Comparison of ENCODE assay signal across 20 cellular contexts in genomic region chr1:197252981-197253380, GRCh38. TPM values are rescaled to one million over a fixed set of nuclear protein-coding genes. Genes with fewer than 3 reads are reported as not detected.
A peak's percentile ranks its signal among the peaks of the same experiment; 100 is the strongest.
DNase-seq lines count a peak whose midpoint lies in the region; ATAC-seq, FAIRE-seq and TF ChIP-seq lines count a peak whose summit lies in the region.
"Had no signal": no experiment of that assay in that cellular context is flagged by ENCODE, and none has a peak within 500 bp of the region (broad histone marks: within the 10 kb centered on the region; RNA-seq: fewer than 3 reads in every experiment).

No MANE protein-coding gene starts in this region.

- FAIRE-seq in A549 (lab: Jason Lieb, UNC): no peak
- no peak for FAIRE-seq in K562 (lab: Jason Lieb, UNC)
- FAIRE-seq: GM12878, GM18507 had no signal

- H3K27ac Mint-ChIP-seq in neural progenitor cell: no peak overlapping the region
- no peak overlapping the region for H3K27ac Mint-ChIP-seq in progenitor cell of endocrine pancreas
- H3K27ac Mint-ChIP-seq: B cell; CD4-positive, alpha-beta T cell had no signal

- no peak overlapping the region for H3K18ac ChIP-seq in IMR-90 (ENCODE audit: low read depth, low read length)

- no peak overlapping the region for H4K5ac ChIP-seq in IMR-90 (ENCODE audit: low read depth, low read length)

- no peak overlapping the region for H4K8ac ChIP-seq in IMR-90 (ENCODE audit: low read depth in 2 of 2, low read length in 2 of 2)

- H4K91ac ChIP-seq in IMR-90 (ENCODE audit: insufficient read depth, low read depth, low read length): no peak overlapping the region

- H3K9me3 ChIP-seq in A549 (no peaks in the 10 kb centered on the region), IMR-90 (ENCODE audit: control insufficient read depth, insufficient read depth, low read length) (no peaks in the 10 kb centered on the region), K562 (replicated peaks; ENCODE audit: control insufficient read depth, insufficient read depth, low read depth, low read length) (no peaks in the 10 kb centered on the region), neural progenitor cell (ENCODE audit: low read depth) (no peaks in the 10 kb centered on the region)

- no peak overlapping the region for H2AK5ac ChIP-seq in IMR-90 (ENCODE audit: low read depth, low read length)

- no peaks in the 10 kb centered on the region for H3K36me3 ChIP-seq in IMR-90 (ENCODE audit: control insufficient read depth, insufficient read depth, low read length)
- H3K36me3 ChIP-seq in K562 (ENCODE audit: control insufficient read depth, insufficient read depth, low read length): no peaks in the 10 kb centered on the region
- no peaks in the 10 kb centered on the region for H3K36me3 ChIP-seq in neural progenitor cell

- no peak overlapping the region for H3K4me3 Mint-ChIP-seq in neural progenitor cell
- H3K4me3 Mint-ChIP-seq in progenitor cell of endocrine pancreas (ENCODE audit: low read depth): no peak overlapping the region
- H3K4me3 Mint-ChIP-seq: B cell; CD4-positive, alpha-beta T cell; H9 had no signal

- no peaks in the 10 kb centered on the region for H4K20me1 ChIP-seq in IMR-90 (ENCODE audit: insufficient read depth, low read length)
- H4K20me1 ChIP-seq in K562 (replicated peaks; ENCODE audit: control insufficient read depth, insufficient read depth, low read length): no peaks in the 10 kb centered on the region
- H4K20me1 ChIP-seq in neural progenitor cell (ENCODE audit: low read depth): no peaks in the 10 kb centered on the region

- in situ Hi-C loops in IMR-90 (cut with MboI; ENCODE audit: low sequenced_read_pairs) (no loop called here), K562 (cut with MboI) (no loop called here)

- intact Hi-C loops in IMR-90 (cut with micrococcal nuclease): no loop called here
- intact Hi-C loops in K562 (cut with micrococcal nuclease): no loop called here

- TF ChIP-seq RAD21 in A549 (conservative IDR thresholded peaks at IDR 0.05 in 1 of 2, IDR thresholded peaks at IDR 0.05 in 1 of 2): no peak
- TF ChIP-seq RAD21 in IMR-90 (IDR thresholded peaks at IDR 0.05; ENCODE audit: low read length): no peak
- TF ChIP-seq RAD21 in K562 (CRISPR knock-in tag; conservative IDR thresholded peaks at IDR 0.05 in 1 of 2, IDR thresholded peaks at IDR 0.05 in 1 of 2): no peak

- DNase-seq in A549 (ENCODE audit: low read depth in 1 of 2, low spot score in 1 of 2): no peak
- no peak for DNase-seq in IMR-90
- DNase-seq in K562 (ENCODE audit: extremely low read depth in 1 of 4, low spot score in 3 of 4): no peak
- no peak for DNase-seq in neural progenitor cell (ENCODE audit: low spot score)
- no peak for DNase-seq in activated T-cell treated with anti-CD3 and anti-CD28 coated beads, Interleukin-2, amount 50 U/mL, for 1 hour
- no peak for DNase-seq in NCI-H774 (lab: John Stamatoyannopoulos, UW)
- no peak for DNase-seq in progenitor cell of endocrine pancreas (ENCODE audit: low spot score, unreplicated experiment)
- DNase-seq: C1 segment of cervical spinal cord; Calu3; CD4-positive, alpha-beta T cell; DMS 273 treated with DMSO at 0.1 percent for 48 hours; GM23248; H9 had no signal

- H3K23ac ChIP-seq in IMR-90 (ENCODE audit: low read depth, low read length): no peak overlapping the region

- H3K79me2 ChIP-seq in K562 (ENCODE audit: control insufficient read depth, insufficient read depth, low read length) (no peaks in the 10 kb centered on the region), neural progenitor cell (ENCODE audit: low read depth) (no peaks in the 10 kb centered on the region)

- H2BK20ac ChIP-seq in IMR-90 (ENCODE audit: low read depth, low read length): no peak overlapping the region

- H3K36me3 Mint-ChIP-seq in neural progenitor cell (no peaks in the 10 kb centered on the region), progenitor cell of endocrine pancreas (ENCODE audit: insufficient read depth) (no peaks in the 10 kb centered on the region)

- BruUV-seq in IMR-90 (replicated peaks; lab: Mats Ljungman, UMichigan) (no TSS peak), K562 (replicated peaks; lab: Mats Ljungman, UMichigan) (no TSS peak)

- no peaks in the 10 kb centered on the region for H3F3A ChIP-seq in neural progenitor cell (ENCODE audit: low read depth)

- no peaks in the 10 kb centered on the region for H3K27me3 ChIP-seq in IMR-90 (ENCODE audit: control insufficient read depth, insufficient read depth, low read length)
- H3K27me3 ChIP-seq in K562 (ENCODE audit: control insufficient read depth in 2 of 2, insufficient read depth in 2 of 2, low read length in 2 of 2): no peaks in the 10 kb centered on the region
- no peaks in the 10 kb centered on the region for H3K27me3 ChIP-seq in neural progenitor cell

- no peak for ATAC-seq in A549
- no peak for ATAC-seq in IMR-90 (ENCODE audit: low read depth)
- no peak for ATAC-seq in K562
- ATAC-seq: GM12878 had no signal

- no peak overlapping the region for H2BK15ac ChIP-seq in IMR-90 (ENCODE audit: low read depth, low read length)

- H3K4me2 ChIP-seq in A549 (no peak overlapping the region), IMR-90 (ENCODE audit: low read depth, low read length) (no peak overlapping the region), K562 (ENCODE audit: insufficient read depth, low read length) (no peak overlapping the region), neural progenitor cell (no peak overlapping the region)

- no peak overlapping the region for H3K9ac ChIP-seq in IMR-90 (ENCODE audit: low read depth, low read length)
- no peak overlapping the region for H3K9ac ChIP-seq in K562 (ENCODE audit: insufficient read depth in 1 of 2, low read depth in 2 of 2, low read length in 2 of 2)
- H3K9ac ChIP-seq in neural progenitor cell: no peak overlapping the region
- H3K9ac ChIP-seq: GM23248 had no signal

- POLR2A ChIA-PET in A549 (lab: Yijun Ruan, JAX) (no interaction called here), IMR-90 (lab: Charles Lee; ENCODE audit: unreplicated experiment) (no interaction called here), K562 (lab: Yijun Ruan, JAX) (no interaction called here)

- CTCF ChIA-PET in A549 (lab: Yijun Ruan, JAX) (interaction anchor here (0.9 kb wide), 1 partner anchor 83 kb away, joined by 3 read pairs; no protein-coding TSS in a partner anchor), IMR-90 (lab: Yijun Ruan, JAX) (no interaction called here), K562 (lab: Yijun Ruan, JAX; ENCODE audit: low intra/inter-chr PET ratio) (interaction anchor here (0.6 kb wide), 1 partner anchor 186 kb away, joined by 4 read pairs; no protein-coding TSS in a partner anchor)

- H3K27me3 Mint-ChIP-seq in neural progenitor cell (ENCODE audit: insufficient read depth, low read depth) (no peaks in the 10 kb centered on the region), progenitor cell of endocrine pancreas (no peaks in the 10 kb centered on the region)
- H3K27me3 Mint-ChIP-seq: B cell; CD4-positive, alpha-beta T cell had no signal

- WGBS in A549 (ENCODE audit: missing lambda C conversion rate): 33% methylated on average over 4 of the region's 4 CpGs
- WGBS in IMR-90 (ENCODE audit: extremely low coverage in 2 of 2, insufficient read length in 1 of 2), 2 experiments: 50% methylated on average over 1 of the region's 4 CpGs; no CpG with 5 or more reads in 1 of the 2 experiments
- WGBS in K562 (ENCODE audit: insufficient coverage, low coverage, missing lambda C conversion rate): 2% methylated on average over 4 of the region's 4 CpGs

- TF ChIP-seq POLR2A in A549 (IDR thresholded peaks at IDR 0.05; ENCODE audit: low read length) (no peak), IMR-90 (IDR thresholded peaks at IDR 0.05; ENCODE audit: low read depth, low read length) (no peak), K562 (conservative IDR thresholded peaks at IDR 0.05) (no peak)

- no peaks in the 10 kb centered on the region for H3K79me1 ChIP-seq in IMR-90 (ENCODE audit: low read depth in 1 of 2, low read length in 2 of 2)

- TF ChIP-seq CTCF in A549 (IDR thresholded peaks at IDR 0.05) (no peak), IMR-90 (conservative IDR thresholded peaks at IDR 0.05; ENCODE audit: low read depth, low read length) (no peak), K562 (IDR thresholded peaks at IDR 0.05 in 2 of 3, conservative IDR thresholded peaks at IDR 0.05 in 1 of 3; ENCODE audit: insufficient read depth in 2 of 3, low read depth in 1 of 3, low read length in 3 of 3) (no peak), neural progenitor cell (IDR thresholded peaks at IDR 0.05) (no peak), progenitor cell of endocrine pancreas (IDR thresholded peaks at IDR 0.05; ENCODE audit: unreplicated experiment) (no peak)

- H3K4ac ChIP-seq in IMR-90 (ENCODE audit: low read depth, low read length): no peak overlapping the region

- dilution Hi-C loops in IMR-90 (cut with HindIII; ENCODE audit: low sequenced_read_pairs, unreplicated experiment): no loop called here

- H3K4me1 Mint-ChIP-seq in neural progenitor cell: no peaks in the 10 kb centered on the region
- peaks cover 3% of the 10 kb centered on the region for H3K4me1 Mint-ChIP-seq in progenitor cell of endocrine pancreas (ENCODE audit: low read depth)
- H3K4me1 Mint-ChIP-seq: B cell had no signal

- H3K27ac ChIP-seq in A549 (no peak overlapping the region), IMR-90 (ENCODE audit: insufficient read depth, low read length) (no peak overlapping the region), K562 (ENCODE audit: extremely low read depth, low read depth, low read length) (no peak overlapping the region), neural progenitor cell (no peak overlapping the region)
- H3K27ac ChIP-seq: GM23248 had no signal

- no peak overlapping the region for H2BK120ac ChIP-seq in IMR-90 (ENCODE audit: low read depth, low read length)

- no peak overlapping the region for H2AK9ac ChIP-seq in IMR-90 (replicated peaks; ENCODE audit: low read depth, low read length, poor library complexity)

- H3K4me1 ChIP-seq in A549 (no peaks in the 10 kb centered on the region), IMR-90 (ENCODE audit: control insufficient read depth, insufficient read depth, low read length) (no peaks in the 10 kb centered on the region), K562 (replicated peaks in 1 of 2; ENCODE audit: control insufficient read depth in 2 of 2, insufficient read depth in 2 of 2, low read length in 2 of 2) (no peaks in the 10 kb centered on the region), neural progenitor cell (no peaks in the 10 kb centered on the region)

- H3K9me1 ChIP-seq in IMR-90 (ENCODE audit: insufficient read depth, low read length) (no peaks in the 10 kb centered on the region), K562 (ENCODE audit: control insufficient read depth, insufficient read depth, low read length) (no peaks in the 10 kb centered on the region)

- no peaks in the 10 kb centered on the region for H3K9me3 Mint-ChIP-seq in neural progenitor cell
- no peaks in the 10 kb centered on the region for H3K9me3 Mint-ChIP-seq in progenitor cell of endocrine pancreas (ENCODE audit: low read depth)
- H3K9me3 Mint-ChIP-seq: CD4-positive, alpha-beta T cell; H9 had no signal

- H3K4me3 ChIP-seq in A549: no peak overlapping the region
- no peak overlapping the region for H3K4me3 ChIP-seq in IMR-90 (ENCODE audit: insufficient read depth, low read depth, low read length)
- H3K4me3 ChIP-seq in K562: no peak overlapping the region
- no peak overlapping the region for H3K4me3 ChIP-seq in neural progenitor cell
- H3K4me3 ChIP-seq: GM12878, GM23248 had no signal

- H2AFZ ChIP-seq in IMR-90 (replicated peaks; ENCODE audit: low read length, poor library complexity): no peak overlapping the region
- no peak overlapping the region for H2AFZ ChIP-seq in K562 (ENCODE audit: low read depth, low read length)
- H2AFZ ChIP-seq in neural progenitor cell (replicated peaks): peak overlapping the region; percentile 36
- H2AFZ ChIP-seq: GM23248 had no signal

- no peak for TF ChIP-seq EP300 in A549 (IDR thresholded peaks at IDR 0.05)
- TF ChIP-seq EP300 in K562 (IDR thresholded peaks at IDR 0.05; ENCODE audit: low read length): no peak

- no peak overlapping the region for H2BK5ac ChIP-seq in IMR-90 (ENCODE audit: low read depth, low read length, poor library complexity, severe bottlenecking)

- H3K14ac ChIP-seq in IMR-90 (replicated peaks; ENCODE audit: low read depth, low read length): no peak overlapping the region

- H3K56ac ChIP-seq in IMR-90 (ENCODE audit: extremely low read depth, insufficient read depth, low read length): no peak overlapping the region

RNA-seq across cellular contexts. Expression of gene CRB1, which starts 15.1 kb away (rescaled TPM):
- polyA plus RNA-seq in A549 (2011; rRNA removed) (not detected in 2 replicates), A549 (2017; fragmentation: RNase III; extraction: RNeasy Plus Mini Kit Qiagen cat#74134 plus additional on column Dnase treatment) (not detected in 3 replicates), IMR-90 (2012; rRNA removed) (not detected in 2 replicates), K562 (2011; rRNA removed) (0.10 and 0.14 TPM in 2 replicates), K562 (2014; fragmentation: Illumina TruSeq; extraction: Trizol) (not detected in 2 replicates), K562 (2014; fragmentation: Nextera tagmentation; extraction: Ambion mirVana) (under 1 TPM in 1 of 2 experiments, not detected in 1; 0.04 TPM), K562 (2014; rRNA removed) (not detected in 2 replicates)
- polyA plus RNA-seq in A549 (2012; cell fraction: cytosol; rRNA removed): not detected in 2 replicates
- not detected in 2 replicates for polyA plus RNA-seq in A549 (2012; cell fraction: nucleus; rRNA removed)
- not detected in 2 replicates for polyA minus RNA-seq in A549 (2011; rRNA and poly(A)+ RNA removed)
- total RNA-seq in IMR-90 (2012; rRNA removed) (under 0.01 TPM in 1 of 2 replicates, not detected in the other), K562 (2014; rRNA removed) (not detected in 2 replicates), K562 (2014; rRNA removed; fragmentation: Illumina TruSeq; extraction: Trizol) (not detected in 2 replicates), K562 (2015; rRNA removed; fragmentation: Illumina TruSeq; extraction: Trizol) (not detected in 2 replicates), K562 (2021) (0.07 TPM in 1 of 2 replicates, not detected in the other), neural progenitor cell (ENCODE audit: low replicate concordance) (2.3 and 2.6 TPM in 2 replicates), progenitor cell of endocrine pancreas (not detected in 2 replicates)
- not detected in 2 replicates for polyA plus RNA-seq in IMR-90 (2012; cell fraction: cytosol; rRNA removed)
- polyA plus RNA-seq in IMR-90 (2012; cell fraction: nucleus; rRNA removed; ENCODE audit: low replicate concordance): 0.02 and 0.05 TPM in 2 replicates
- not detected in 2 replicates for total RNA-seq in K562 (2011; cell fraction: chromatin; rRNA removed; ENCODE audit: low replicate concordance)
- not detected in 2 replicates for total RNA-seq in K562 (2011; cell fraction: nucleolus; rRNA removed)
- total RNA-seq in K562 (2011; cell fraction: nucleoplasm; rRNA removed): not detected in 2 replicates
- 0.01 TPM in 1 of 2 replicates, not detected in the other for polyA plus RNA-seq in K562 (2011; cell fraction: cytosol; rRNA removed)
- polyA plus RNA-seq in K562 (2011; cell fraction: nucleus; rRNA removed): 0.04 and 0.11 TPM in 2 replicates
- 0.03 and 0.14 TPM in 2 replicates for polyA plus RNA-seq in K562 (2012)
- 0.11 and 0.39 TPM in 2 replicates for polyA minus RNA-seq in K562 (2011; rRNA and poly(A)+ RNA removed)
- polyA minus RNA-seq in K562 (2011; cell fraction: cytosol; rRNA and poly(A)+ RNA removed): not detected in 2 replicates
- 0.13 and 0.33 TPM in 2 replicates for polyA minus RNA-seq in K562 (2011; cell fraction: nucleus; rRNA and poly(A)+ RNA removed)
- total RNA-seq: A172, B cell, Calu3, Daoy, G401, H9, HT-29 had no signal
- polyA plus RNA-seq: GM23248 had no signal

RNA-seq across cellular contexts. Expression of gene ZBTB41, which starts 51.9 kb away (rescaled TPM):
- polyA plus RNA-seq in A549 (2011; rRNA removed): 10.1 and 12.0 TPM in 2 replicates
- polyA plus RNA-seq in A549 (2012; cell fraction: cytosol; rRNA removed): 0.66 and 0.69 TPM in 2 replicates
- 0.66 and 0.91 TPM in 2 replicates for polyA plus RNA-seq in A549 (2012; cell fraction: nucleus; rRNA removed)
- 3.8 to 4.4 TPM (median 4.1 TPM) in 3 replicates for polyA plus RNA-seq in A549 (2017; fragmentation: RNase III; extraction: RNeasy Plus Mini Kit Qiagen cat#74134 plus additional on column Dnase treatment)
- 14.6 and 14.8 TPM in 2 replicates for polyA minus RNA-seq in A549 (2011; rRNA and poly(A)+ RNA removed)
- total RNA-seq in IMR-90 (2012; rRNA removed): 8.6 and 15.3 TPM in 2 replicates
- polyA plus RNA-seq in IMR-90 (2012; rRNA removed): 1.3 and 1.9 TPM in 2 replicates
- polyA plus RNA-seq in IMR-90 (2012; cell fraction: cytosol; rRNA removed): 0.15 and 0.23 TPM in 2 replicates
- polyA plus RNA-seq in IMR-90 (2012; cell fraction: nucleus; rRNA removed; ENCODE audit: low replicate concordance): 0.29 and 3.3 TPM in 2 replicates
- total RNA-seq in K562 (2011; cell fraction: chromatin; rRNA removed; ENCODE audit: low replicate concordance): 5.0 and 25.3 TPM in 2 replicates
- total RNA-seq in K562 (2011; cell fraction: nucleolus; rRNA removed): 2.3 and 4.3 TPM in 2 replicates
- 5.4 and 8.3 TPM in 2 replicates for total RNA-seq in K562 (2011; cell fraction: nucleoplasm; rRNA removed)
- total RNA-seq in K562 (2014; rRNA removed): 2.7 and 3.5 TPM in 2 replicates
- 8.8 and 11.0 TPM in 2 replicates for total RNA-seq in K562 (2014; rRNA removed; fragmentation: Illumina TruSeq; extraction: Trizol)
- 8.9 and 10.1 TPM in 2 replicates for total RNA-seq in K562 (2015; rRNA removed; fragmentation: Illumina TruSeq; extraction: Trizol)
- total RNA-seq in K562 (2021): 7.0 and 7.3 TPM in 2 replicates
- 5.0 and 5.4 TPM in 2 replicates for polyA plus RNA-seq in K562 (2011; rRNA removed)
- 0.83 and 2.4 TPM in 2 replicates for polyA plus RNA-seq in K562 (2011; cell fraction: cytosol; rRNA removed)
- 4.8 and 7.6 TPM in 2 replicates for polyA plus RNA-seq in K562 (2011; cell fraction: nucleus; rRNA removed)
- polyA plus RNA-seq in K562 (2012): 2.5 and 3.4 TPM in 2 replicates
- polyA plus RNA-seq in K562 (2014; fragmentation: Illumina TruSeq; extraction: Trizol): 3.5 and 4.4 TPM in 2 replicates
- 1 to 10 TPM; 2.0 to 2.3 TPM for polyA plus RNA-seq in K562 (2014; fragmentation: Nextera tagmentation; extraction: Ambion mirVana)
- polyA plus RNA-seq in K562 (2014; rRNA removed): 2.2 TPM in 2 replicates
- 19.4 and 29.3 TPM in 2 replicates for polyA minus RNA-seq in K562 (2011; rRNA and poly(A)+ RNA removed)
- 5.5 and 7.3 TPM in 2 replicates for polyA minus RNA-seq in K562 (2011; cell fraction: cytosol; rRNA and poly(A)+ RNA removed)
- polyA minus RNA-seq in K562 (2011; cell fraction: nucleus; rRNA and poly(A)+ RNA removed): 8.5 and 22.3 TPM in 2 replicates
- 13.9 and 21.9 TPM in 2 replicates for total RNA-seq in neural progenitor cell (ENCODE audit: low replicate concordance)
- total RNA-seq in progenitor cell of endocrine pancreas: 12.5 and 13.1 TPM in 2 replicates

Comparison
In these comparisons a context has a peak if more than half of its experiments do, and no peak if none do; other contexts are left out.
1. Of the 35 proteins assayed by ChIP-seq in both K562 and A549: peak only in K562: none; only in A549: none; in both: MAFK; in neither: 34.